ENCODE assay signal across 8 cellular contexts in the genomic region with DNA sequence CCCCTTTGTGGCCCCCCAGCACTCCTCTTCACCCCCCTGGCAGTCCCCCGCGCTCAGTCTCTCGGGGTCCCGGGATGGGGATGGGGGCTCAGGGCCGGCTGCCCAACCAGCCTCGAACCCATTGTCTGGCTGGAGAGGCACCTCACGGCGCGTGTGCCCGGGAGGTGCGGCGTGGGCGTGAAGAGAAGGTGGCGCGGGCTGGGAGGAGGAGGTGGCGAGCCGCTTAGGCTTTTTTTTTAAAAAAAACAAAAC. TPM values are rescaled to one million over a fixed set of nuclear protein-coding genes. Genes with fewer than 3 reads are reported as not detected.
DNase-seq lines count a peak whose midpoint lies in the region; ATAC-seq, FAIRE-seq and TF ChIP-seq lines count a peak whose summit lies in the region.

No MANE protein-coding gene starts in this region.

- peaks cover 17% of the 10 kb centered on the region for H3K4me1 Mint-ChIP-seq in stimulated activated naive CD8-positive, alpha-beta T cell treated with anti-CD3 and anti-CD28 coated beads, Interleukin-15, amount 100 ng/mL, for 72 hours

- in situ Hi-C loops in astrocyte of the cerebellum (cut with HindIII; ENCODE audit: low sequenced_read_pairs): no loop called here

- TF ChIP-seq CTCF in astrocyte of the cerebellum (IDR thresholded peaks at IDR 0.05; ENCODE audit: low read depth, low read length, missing control alignments) (no peak), kidney (IDR thresholded peaks at IDR 0.05; ENCODE audit: borderline replicate concordance, extremely low read depth, insufficient read depth) (no peak)

- H3K4me3 Mint-ChIP-seq in stimulated activated naive CD8-positive, alpha-beta T cell treated with anti-CD3 and anti-CD28 coated beads, Interleukin-15, amount 100 ng/mL, for 72 hours: peak overlapping the region; percentile 72 to 81

- peak overlapping the region; percentile 81 to 88 for H3K27ac ChIP-seq in kidney (ENCODE audit: low read depth in 2 of 2, low read length in 2 of 2)

- no peak overlapping the region for H3K27ac Mint-ChIP-seq in stimulated activated naive CD8-positive, alpha-beta T cell treated with anti-CD3 and anti-CD28 coated beads, Interleukin-15, amount 100 ng/mL, for 72 hours

- no peaks in the 10 kb centered on the region for H3K9me3 ChIP-seq in kidney (ENCODE audit: control insufficient read depth in 1 of 2, low read length in 2 of 2)

- peak overlapping the region; percentile 72 for H3K4me3 ChIP-seq in astrocyte of the cerebellum (ENCODE audit: low read depth, low read length)
- peak overlapping the region; percentile 77 to 82 for H3K4me3 ChIP-seq in kidney (ENCODE audit: low read length in 2 of 2)

- H3K36me3 ChIP-seq in kidney (ENCODE audit: control insufficient read depth in 1 of 2, insufficient read depth in 2 of 2, low read length in 2 of 2): no peaks in the 10 kb centered on the region

- peak; percentile 39 for DNase-seq in DMS79 treated with DMSO at 0.1 percent for 48 hours (lab: John Stamatoyannopoulos, UW)
- no peak for DNase-seq in DMS79 (lab: John Stamatoyannopoulos, UW)
- no peak for DNase-seq in astrocyte of the cerebellum (ENCODE audit: low read depth)
- DNase-seq in kidney: peak; percentile 80
- peak in 1 of 2 donors; percentile 10 for DNase-seq in stimulated activated naive CD8-positive, alpha-beta T cell treated with anti-CD3 and anti-CD28 coated beads, Interleukin-15, amount 100 ng/mL, for 72 hours
- no peak for DNase-seq in NCI-H187 treated with DMSO at 0.1 percent for 48 hours (lab: John Stamatoyannopoulos, UW)
- no peak for DNase-seq in superior temporal gyrus (ENCODE audit: extremely low spot score)

- peaks cover 8 to 10% of the 10 kb centered on the region in 2 donors for H3K4me1 ChIP-seq in kidney (ENCODE audit: control insufficient read depth in 1 of 2, insufficient read depth in 1 of 2, low read depth in 1 of 2, low read length in 2 of 2)

- H3K9me3 Mint-ChIP-seq in stimulated activated naive CD8-positive, alpha-beta T cell treated with anti-CD3 and anti-CD28 coated beads, Interleukin-15, amount 100 ng/mL, for 72 hours: no peaks in the 10 kb centered on the region

- ATAC-seq in HG03342 (IDR thresholded peaks at IDR 0.05; ENCODE audit: unreplicated experiment): peak; percentile 21
- peak; percentile 10 for ATAC-seq in stimulated activated naive CD8-positive, alpha-beta T cell treated with anti-CD3 and anti-CD28 coated beads, Interleukin-15, amount 100 ng/mL, for 72 hours

- intact Hi-C loops in kidney (cut with DNase I): no loop called here

- H3K27me3 Mint-ChIP-seq in stimulated activated naive CD8-positive, alpha-beta T cell treated with anti-CD3 and anti-CD28 coated beads, Interleukin-15, amount 100 ng/mL, for 72 hours: peaks cover 55% of the 10 kb centered on the region

- H3K9ac ChIP-seq in kidney (ENCODE audit: low read length in 2 of 2): peak overlapping the region in 1 of 2 donors; percentile 56

- FAIRE-seq in kidney (lab: Jason Lieb, UNC): no peak

RNA-seq across cellular contexts. Expression of gene FMNL2, which starts 0.8 kb away (rescaled TPM):
- 39.1 TPM for total RNA-seq in kidney
- 10.7 TPM for polyA plus RNA-seq in kidney (ENCODE audit: insufficient read depth, low read depth, low replicate concordance)

Comparison
In these comparisons a context has a peak if more than half of its experiments do, and no peak if none do; other contexts are left out.
1. DNase-seq: peak in DMS79 treated with DMSO at 0.1 percent for 48 hours (single experiment) and kidney (single experiment); none in DMS79 (single experiment), astrocyte of the cerebellum (single experiment), NCI-H187 treated with DMSO at 0.1 percent for 48 hours (single experiment) and superior temporal gyrus (single experiment).